In the genomic region with DNA sequence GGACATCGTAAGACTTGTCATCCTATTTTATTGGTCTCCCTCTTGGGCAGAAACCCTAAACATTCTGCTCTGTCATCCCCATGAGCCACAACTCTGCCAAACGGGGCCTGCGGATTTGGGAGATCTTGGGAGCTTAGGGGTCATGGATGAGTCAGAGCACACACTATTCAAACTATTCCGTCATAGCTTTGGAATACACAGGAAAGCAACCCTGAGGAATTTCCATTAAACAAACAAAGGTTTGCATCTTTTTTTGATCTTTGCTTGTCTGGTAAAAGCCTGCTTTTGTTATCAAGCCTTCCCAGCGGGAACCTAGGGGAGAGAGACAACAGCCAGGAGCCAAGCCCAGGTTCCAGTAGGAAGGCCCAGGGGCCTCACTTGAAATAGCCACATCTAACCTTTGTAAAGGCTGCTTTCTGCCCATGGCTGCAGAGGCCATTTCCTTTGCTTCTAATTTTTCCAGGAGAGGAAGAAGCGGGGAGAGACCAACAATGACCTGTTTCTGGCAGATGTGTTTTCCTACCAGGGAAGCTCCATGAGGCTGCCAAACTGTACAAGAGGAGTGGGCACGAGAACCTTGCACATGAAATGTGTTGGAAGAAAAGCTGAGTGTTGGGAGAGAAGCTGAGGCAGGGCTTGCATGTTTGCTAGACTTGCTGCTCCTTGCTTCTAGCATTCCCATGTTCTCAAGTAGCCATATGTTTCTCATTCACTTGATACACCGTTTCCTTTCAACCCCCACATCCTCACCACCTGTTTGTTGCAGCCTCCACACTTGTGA, we compare ENCODE assay signal across 9 cellular contexts. TPM values are rescaled to one million over a fixed set of nuclear protein-coding genes. Genes with fewer than 3 reads are reported as not detected.
DNase-seq lines count a peak whose midpoint lies in the region; ATAC-seq and TF ChIP-seq lines count a peak whose summit lies in the region.
"Not testable (repeated sequence)": the region's sequence is repeated elsewhere in the genome, so short reads cannot be mapped to it uniquely, and the experiment has no call there.
"Had no signal": no experiment of that assay in that cellular context is flagged by ENCODE, and none has a peak within 500 bp of the region (broad histone marks: within the 10 kb centered on the region; RNA-seq: fewer than 3 reads in every experiment).

No MANE protein-coding gene starts in this region.

- peak overlapping the region; percentile 99 for H2AK5ac ChIP-seq in IMR-90 (ENCODE audit: low read depth, low read length)

- H3K4me1 Mint-ChIP-seq in Calu3 (ENCODE audit: low read depth, unreplicated experiment) = peaks cover 11% of the 10 kb centered on the region

- H3K4ac ChIP-seq in IMR-90 (ENCODE audit: low read depth, low read length) = peak overlapping the region; percentile 93

- H4K91ac ChIP-seq in IMR-90 (ENCODE audit: insufficient read depth, low read depth, low read length) = peak overlapping the region; percentile 98

- H2AK9ac ChIP-seq in IMR-90 (replicated peaks; ENCODE audit: low read depth, low read length, poor library complexity) = peak overlapping the region; percentile 89

- not testable (repeated sequence) for H3K9me3 Mint-ChIP-seq in Calu3 (ENCODE audit: low read depth, unreplicated experiment)

- in situ Hi-C loops in IMR-90 (cut with MboI; ENCODE audit: low sequenced_read_pairs) = loop anchor here (5.0 to 25.0 kb wide), 2 partner anchors 93 to 223 kb away; a partner anchor contains a TSS

- POLR2A ChIA-PET in IMR-90 (lab: Charles Lee; ENCODE audit: unreplicated experiment) = not testable (repeated sequence)

- CTCF ChIA-PET in Calu3 (lab: Charles Lee); IMR-90 (lab: Yijun Ruan, JAX): not testable (repeated sequence)

- H3K36me3 Mint-ChIP-seq in Calu3 (ENCODE audit: insufficient read depth, unreplicated experiment) = peaks cover 35% of the 10 kb centered on the region

- H4K8ac ChIP-seq in IMR-90 (ENCODE audit: low read depth in 2 of 2, low read length in 2 of 2) = peak overlapping the region; percentile 75 to 93

- DNase-seq in Calu3, left lung, upper lobe of left lung: not testable (repeated sequence)
- peak; percentile 88 for DNase-seq in IMR-90
- DNase-seq in T1000 (lab: John Stamatoyannopoulos, UW) = peak; percentile 54
- peak; percentile 68 for DNase-seq in choroid plexus epithelial cell (ENCODE audit: low read depth)
- peak; percentile 84 for DNase-seq in fibroblast of villous mesenchyme (ENCODE audit: low read depth)

- H3K79me1 ChIP-seq in IMR-90 (ENCODE audit: low read depth in 1 of 2, low read length in 2 of 2) = peaks cover 21 to 48% of the 10 kb centered on the region in 2 experiments

- H3K27me3 Mint-ChIP-seq in Calu3 (ENCODE audit: unreplicated experiment) = not testable (repeated sequence)

- not testable (repeated sequence) for TF ChIP-seq POLR2A in IMR-90 (IDR thresholded peaks at IDR 0.05; ENCODE audit: low read depth, low read length); upper lobe of left lung (IDR thresholded peaks at IDR 0.05)

- intact Hi-C loops in Calu3 (cut with micrococcal nuclease; ENCODE audit: unreplicated experiment); IMR-90 (cut with micrococcal nuclease); left lung (cut with DNase I): not testable (repeated sequence)

- peak overlapping the region; percentile 82 for H3K56ac ChIP-seq in IMR-90 (ENCODE audit: extremely low read depth, insufficient read depth, low read length)

- peak overlapping the region; percentile 90 for H3K14ac ChIP-seq in IMR-90 (replicated peaks; ENCODE audit: low read depth, low read length)

- peak overlapping the region; percentile 89 for H2BK120ac ChIP-seq in IMR-90 (ENCODE audit: low read depth, low read length)

- H3K4me2 ChIP-seq in IMR-90 (ENCODE audit: low read depth, low read length) = peak overlapping the region; percentile 8; the same call in 1 of the 2 replicates
- not testable (repeated sequence) for H3K4me2 ChIP-seq in parathyroid adenoma (ENCODE audit: low read length)

- H3K4me3 Mint-ChIP-seq in Calu3 (ENCODE audit: low read depth, unreplicated experiment) = not testable (repeated sequence)

- not testable (repeated sequence) for TF ChIP-seq EP300 in upper lobe of left lung (IDR thresholded peaks at IDR 0.05)

- peaks cover 18% of the 10 kb centered on the region for H3K9me1 ChIP-seq in IMR-90 (ENCODE audit: insufficient read depth, low read length)

- peak overlapping the region; percentile 97 for H2BK5ac ChIP-seq in IMR-90 (ENCODE audit: low read depth, low read length, poor library complexity, severe bottlenecking)

- peak overlapping the region; percentile 8 for H3K18ac ChIP-seq in IMR-90 (ENCODE audit: low read depth, low read length)

- H3K36me3 ChIP-seq in IMR-90 (ENCODE audit: control insufficient read depth, insufficient read depth, low read length) (peaks cover 30% of the 10 kb centered on the region), left lung (peaks cover 0 to 79% of the 10 kb centered on the region in 2 donors), upper lobe of left lung (peaks cover 0 to 57% (median 35%) of the 10 kb centered on the region in 4 donors)
- not testable (repeated sequence) for H3K36me3 ChIP-seq in parathyroid adenoma (ENCODE audit: control insufficient read depth, insufficient read depth, low read length)

- not testable (repeated sequence) for H3K79me2 ChIP-seq in parathyroid adenoma

- H3K27ac Mint-ChIP-seq in Calu3 (ENCODE audit: unreplicated experiment) = peak overlapping the region; percentile 58

- H4K5ac ChIP-seq in IMR-90 (ENCODE audit: low read depth, low read length) = peak overlapping the region; percentile 78

- H2BK15ac ChIP-seq in IMR-90 (ENCODE audit: low read depth, low read length) = peak overlapping the region; percentile 98; the same call in 2 of the 3 replicates

- H3K27ac ChIP-seq in IMR-90 (ENCODE audit: insufficient read depth, low read length) = peak overlapping the region; percentile 94
- peak overlapping the region; percentile 15 to 65 for H3K27ac ChIP-seq in left lung
- peak overlapping the region; percentile 36 for H3K27ac ChIP-seq in parathyroid adenoma
- H3K27ac ChIP-seq in upper lobe of left lung = peak overlapping the region; percentile 54 to 80 (median 73)

- H2BK20ac ChIP-seq in IMR-90 (ENCODE audit: low read depth, low read length) = peak overlapping the region; percentile 85

- dilution Hi-C loops in IMR-90 (cut with HindIII; ENCODE audit: low sequenced_read_pairs, unreplicated experiment) = not testable (repeated sequence)

- H4K20me1 ChIP-seq in IMR-90 (ENCODE audit: insufficient read depth, low read length) = not testable (repeated sequence)

- BruUV-seq in Calu3 (replicated peaks; lab: Mats Ljungman, UMichigan); IMR-90 (replicated peaks; lab: Mats Ljungman, UMichigan): not testable (repeated sequence)

- not testable (repeated sequence) for H3K9ac ChIP-seq in IMR-90 (ENCODE audit: low read depth, low read length); parathyroid adenoma

- WGBS in IMR-90 (ENCODE audit: extremely low coverage in 2 of 2, insufficient read length in 1 of 2), 2 experiments = 40% methylated on average over 1 of the region's 8 CpGs; no CpG with 5 or more reads in 1 of the 2 experiments
- 59 to 66% methylated on average over 4 to 8 of the region's 8 CpGs for WGBS in upper lobe of left lung, 2 donors

- peak overlapping the region; percentile 72 for H3K23ac ChIP-seq in IMR-90 (ENCODE audit: low read depth, low read length)

- not testable (repeated sequence) for H2AFZ ChIP-seq in IMR-90 (replicated peaks; ENCODE audit: low read length, poor library complexity); parathyroid adenoma

- TF ChIP-seq CTCF in Calu3 (IDR thresholded peaks at IDR 0.05; ENCODE audit: unreplicated experiment); IMR-90 (conservative IDR thresholded peaks at IDR 0.05; ENCODE audit: low read depth, low read length); choroid plexus epithelial cell (conservative IDR thresholded peaks at IDR 0.05; ENCODE audit: low read depth, low read length); fibroblast of villous mesenchyme (IDR thresholded peaks at IDR 0.05; ENCODE audit: insufficient read depth, low read depth, low read length); left lung (IDR thresholded peaks at IDR 0.05); parathyroid adenoma (IDR thresholded peaks at IDR 0.05); upper lobe of left lung (IDR thresholded peaks at IDR 0.05): not testable (repeated sequence)

- not testable (repeated sequence) for H3K9me3 ChIP-seq in IMR-90 (ENCODE audit: control insufficient read depth, insufficient read depth, low read length); left lung; parathyroid adenoma (ENCODE audit: control insufficient read depth, low read length); upper lobe of left lung

- not testable (repeated sequence) for H3K4me3 ChIP-seq in IMR-90 (ENCODE audit: insufficient read depth, low read depth, low read length); choroid plexus epithelial cell (ENCODE audit: low read depth, low read length); fibroblast of villous mesenchyme (ENCODE audit: low read depth, low read length); left lung; parathyroid adenoma (ENCODE audit: low read depth, low read length); upper lobe of left lung

- ATAC-seq in IMR-90 (ENCODE audit: low read depth) (peak; percentile 87), left lung (peak; percentile 11)
- ATAC-seq in upper lobe of left lung (ENCODE audit: low FRiP score in 2 of 2) = not testable (repeated sequence)

- TF ChIP-seq RAD21 in IMR-90 (IDR thresholded peaks at IDR 0.05; ENCODE audit: low read length) = not testable (repeated sequence)

- H3K4me1 ChIP-seq in IMR-90 (ENCODE audit: control insufficient read depth, insufficient read depth, low read length) (peaks cover 20% of the 10 kb centered on the region), left lung (peaks cover 8 to 27% of the 10 kb centered on the region in 2 donors), upper lobe of left lung (peaks cover 19 to 41% (median 28%) of the 10 kb centered on the region in 4 donors)
- H3K4me1 ChIP-seq in parathyroid adenoma = not testable (repeated sequence)

- H3K27me3 ChIP-seq in IMR-90 (ENCODE audit: control insufficient read depth, insufficient read depth, low read length); left lung; parathyroid adenoma (ENCODE audit: control insufficient read depth, insufficient read depth, low read length); upper lobe of left lung: not testable (repeated sequence)

RNA-seq across cellular contexts. Expression of a gene that starts 39.5 kb away (rescaled TPM):
- 0.42 and 0.54 TPM in 2 replicates for total RNA-seq in Calu3 (2022)
- under 0.01 TPM in 2 replicates for total RNA-seq in IMR-90 (2012; rRNA removed)
- 0.09 and 0.17 TPM in 2 replicates for polyA plus RNA-seq in IMR-90 (2012; rRNA removed)
- 0.02 and 0.04 TPM in 2 replicates for polyA plus RNA-seq in IMR-90 (2012; cell fraction: cytosol; rRNA removed)
- 0.41 and 0.62 TPM in 2 replicates for polyA plus RNA-seq in IMR-90 (2012; cell fraction: nucleus; rRNA removed; ENCODE audit: low replicate concordance)
- total RNA-seq in fibroblast of villous mesenchyme = not detected in 2 replicates
- total RNA-seq in left lung = 1 to 10 TPM in 1 of 2 donors, under 1 TPM in 1; 0.47 to 3.5 TPM
- total RNA-seq in upper lobe of left lung = 10 to 100 TPM in 1 of 6 donors, 1 to 10 TPM in 4, under 1 TPM in 1; 0.72 to 10.5 (median 5.1) TPM
- total RNA-seq: epithelial cell of proximal tubule had no signal

RNA-seq across cellular contexts. Expression of a gene that starts 50.8 kb away (rescaled TPM):
- 49.8 and 52.3 TPM in 2 replicates for total RNA-seq in Calu3 (2022)
- 13.8 and 22.2 TPM in 2 replicates for total RNA-seq in IMR-90 (2012; rRNA removed)
- 14.9 and 15.0 TPM in 2 replicates for polyA plus RNA-seq in IMR-90 (2012; rRNA removed)
- polyA plus RNA-seq in IMR-90 (2012; cell fraction: cytosol; rRNA removed) = 6.9 and 10.6 TPM in 2 replicates
- 30.3 and 65.5 TPM in 2 replicates for polyA plus RNA-seq in IMR-90 (2012; cell fraction: nucleus; rRNA removed; ENCODE audit: low replicate concordance)
- total RNA-seq in fibroblast of villous mesenchyme = 30.0 and 32.0 TPM in 2 replicates
- total RNA-seq in left lung = 10 to 100 TPM; 29.9 to 47.9 TPM
- total RNA-seq in upper lobe of left lung = 10 to 100 TPM; 22.3 to 43.2 (median 34.6) TPM

RNA-seq across cellular contexts. Expression of a gene that starts 51.0 kb away (rescaled TPM):
- 33.5 and 35.5 TPM in 2 replicates for total RNA-seq in Calu3 (2022)
- 27.2 and 28.0 TPM in 2 replicates for total RNA-seq in IMR-90 (2012; rRNA removed)
- polyA plus RNA-seq in IMR-90 (2012; rRNA removed) = 16.8 and 17.1 TPM in 2 replicates
- polyA plus RNA-seq in IMR-90 (2012; cell fraction: cytosol; rRNA removed) = 12.3 and 16.3 TPM in 2 replicates
- polyA plus RNA-seq in IMR-90 (2012; cell fraction: nucleus; rRNA removed; ENCODE audit: low replicate concordance) = 63.8 and 113 TPM in 2 replicates
- total RNA-seq in fibroblast of villous mesenchyme = 19.9 and 21.3 TPM in 2 replicates
- 10 to 100 TPM; 21.2 to 35.4 TPM for total RNA-seq in left lung
- total RNA-seq in upper lobe of left lung = 100 to 1,000 TPM in 1 of 6 donors, 10 to 100 TPM in 5; 23.7 to 126 (median 29.1) TPM

Comparison
In these comparisons a context has a peak if more than half of its experiments do, and no peak if none do; other contexts are left out.
1. H3K27ac ChIP-seq: peak in every context shown above with its lines; median percentile 94 in IMR-90; 73 in upper lobe of left lung; 40 in left lung; 36 in parathyroid adenoma.